In the genomic region with DNA sequence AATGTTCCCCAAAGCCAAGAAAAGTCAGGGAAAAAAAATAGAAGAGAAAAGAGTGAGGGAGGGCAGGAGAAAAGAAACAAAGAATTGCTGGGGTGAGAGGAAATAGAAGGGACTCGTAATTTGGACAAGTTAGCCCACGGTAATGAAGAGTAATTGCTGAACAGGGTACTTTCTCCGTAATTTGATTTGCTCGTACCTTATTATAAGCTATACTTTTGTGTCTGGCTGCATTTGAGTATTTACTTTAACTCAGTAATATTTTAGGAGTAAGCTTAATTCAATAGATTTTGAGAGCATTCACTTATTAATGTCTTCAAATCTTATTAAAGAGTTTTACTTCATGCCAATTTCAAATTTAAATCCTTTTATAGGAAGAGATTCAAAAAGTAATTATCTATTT, we compare ENCODE assay signal across 20 cellular contexts.
"Had no signal": no experiment of that assay in that cellular context is flagged by ENCODE, and none has a peak within 500 bp of the region (broad histone marks: within the 10 kb centered on the region; RNA-seq: fewer than 3 reads in every experiment).

No MANE protein-coding gene starts in this region.

- H3K4me1 ChIP-seq: esophagus muscularis mucosa, foreskin keratinocyte, gastrocnemius medialis, heart right ventricle, left lung, lower lobe of right lung had no signal

- H3K9me3 ChIP-seq: esophagus muscularis mucosa, gastrocnemius medialis, left lung, lower lobe of right lung, mucosa of descending colon had no signal

- H3K27me3 ChIP-seq: esophagus muscularis mucosa, foreskin keratinocyte, gastrocnemius medialis, heart right ventricle, left lung had no signal

- H3K27ac ChIP-seq: coronary artery, dorsolateral prefrontal cortex, esophagus muscularis mucosa, foreskin keratinocyte, gastrocnemius medialis, heart right ventricle, left lung, lower lobe of right lung had no signal

- H3K4me3 ChIP-seq: coronary artery, dorsolateral prefrontal cortex, esophagus muscularis mucosa, gastrocnemius medialis, heart right ventricle, left lung, lower lobe of right lung, mucosa of descending colon had no signal

- ATAC-seq: foreskin keratinocyte; gastrocnemius medialis; heart right ventricle; left cardiac atrium; left lung; left ventricle myocardium superior; lower lobe of right lung; mucosa of descending colon; naive thymus-derived CD8-positive, alpha-beta T cell had no signal

- H3K36me3 ChIP-seq: esophagus muscularis mucosa, gastrocnemius medialis, heart right ventricle, left lung, lower lobe of right lung had no signal

- DNase-seq: dermis blood vessel endothelial cell; dorsolateral prefrontal cortex; effector CD4-positive, alpha-beta T cell; effector memory CD4-positive, alpha-beta T cell; foreskin keratinocyte; gastrocnemius medialis; glutamatergic neuron; head of caudate nucleus; heart right ventricle; hippocampal formation; left cardiac atrium; left lung; left ventricle myocardium superior; lower lobe of right lung; mesenchymal stem cell; mucosa of descending colon; naive B cell; naive thymus-derived CD8-positive, alpha-beta T cell had no signal
